In the genomic region with DNA sequence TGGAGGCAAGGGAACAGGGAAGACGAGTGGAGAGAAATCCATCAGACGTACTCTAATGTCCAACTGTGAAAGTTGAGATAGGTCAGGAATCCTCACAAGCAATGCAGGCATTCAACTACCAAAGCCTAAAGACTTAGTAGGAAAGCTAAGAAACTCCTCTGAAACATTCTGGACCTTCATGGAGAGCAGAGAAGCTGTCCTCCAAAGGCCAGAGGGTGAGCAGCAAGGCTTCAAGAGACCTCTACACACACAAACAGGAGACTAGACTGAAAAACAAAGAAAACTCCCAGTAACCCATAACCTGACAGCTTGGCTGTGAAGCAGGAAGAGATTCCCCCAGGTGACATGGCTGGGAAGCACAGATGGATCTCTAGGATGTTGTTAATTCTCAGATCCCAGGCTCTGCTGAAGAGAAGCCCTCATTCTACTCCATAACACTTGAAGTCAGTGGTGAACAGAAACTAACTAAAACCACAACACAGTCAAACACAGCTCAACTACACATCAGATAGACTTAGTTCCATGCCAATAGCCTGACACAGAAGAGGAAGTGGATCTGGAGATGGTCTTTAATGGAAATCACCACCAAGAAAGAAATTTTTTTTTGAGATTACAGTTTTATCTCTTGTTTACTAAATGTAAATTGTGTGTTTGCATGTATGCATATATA, we compare ENCODE assay signal across 1 cellular context.
TF ChIP-seq lines count a peak whose summit lies in the region.

No MANE protein-coding gene starts in this region.

TF ChIP-seq in SK-N-SH, 30 proteins besides CTCF, POLR2A, EP300 and RAD21 (continued from another document):
- TF ChIP-seq EZH2phosphoT487 (IDR thresholded peaks at IDR 0.05; ENCODE audit: borderline replicate concordance, low read depth) (no peak), TCF12 (IDR thresholded peaks at IDR 0.05) (no peak), NRF1 (IDR thresholded peaks at IDR 0.05; ENCODE audit: low read depth, low read length) (no peak), FOXJ3 (CRISPR knock-in tag; IDR thresholded peaks at IDR 0.05) (no peak), JUND (IDR thresholded peaks at IDR 0.05) (no peak), NFIC (IDR thresholded peaks at IDR 0.05; ENCODE audit: borderline replicate concordance) (no peak), TAF1 (IDR thresholded peaks at IDR 0.05; ENCODE audit: borderline replicate concordance, low read depth, low read length) (no peak)
- TF ChIP-seq, protein P1, sequence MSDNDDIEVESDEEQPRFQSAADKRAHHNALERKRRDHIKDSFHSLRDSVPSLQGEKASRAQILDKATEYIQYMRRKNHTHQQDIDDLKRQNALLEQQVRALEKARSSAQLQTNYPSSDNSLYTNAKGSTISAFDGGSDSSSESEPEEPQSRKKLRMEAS (IDR thresholded peaks at IDR 0.05; ENCODE audit: low read depth): no peak
- TF ChIP-seq, protein P2, sequence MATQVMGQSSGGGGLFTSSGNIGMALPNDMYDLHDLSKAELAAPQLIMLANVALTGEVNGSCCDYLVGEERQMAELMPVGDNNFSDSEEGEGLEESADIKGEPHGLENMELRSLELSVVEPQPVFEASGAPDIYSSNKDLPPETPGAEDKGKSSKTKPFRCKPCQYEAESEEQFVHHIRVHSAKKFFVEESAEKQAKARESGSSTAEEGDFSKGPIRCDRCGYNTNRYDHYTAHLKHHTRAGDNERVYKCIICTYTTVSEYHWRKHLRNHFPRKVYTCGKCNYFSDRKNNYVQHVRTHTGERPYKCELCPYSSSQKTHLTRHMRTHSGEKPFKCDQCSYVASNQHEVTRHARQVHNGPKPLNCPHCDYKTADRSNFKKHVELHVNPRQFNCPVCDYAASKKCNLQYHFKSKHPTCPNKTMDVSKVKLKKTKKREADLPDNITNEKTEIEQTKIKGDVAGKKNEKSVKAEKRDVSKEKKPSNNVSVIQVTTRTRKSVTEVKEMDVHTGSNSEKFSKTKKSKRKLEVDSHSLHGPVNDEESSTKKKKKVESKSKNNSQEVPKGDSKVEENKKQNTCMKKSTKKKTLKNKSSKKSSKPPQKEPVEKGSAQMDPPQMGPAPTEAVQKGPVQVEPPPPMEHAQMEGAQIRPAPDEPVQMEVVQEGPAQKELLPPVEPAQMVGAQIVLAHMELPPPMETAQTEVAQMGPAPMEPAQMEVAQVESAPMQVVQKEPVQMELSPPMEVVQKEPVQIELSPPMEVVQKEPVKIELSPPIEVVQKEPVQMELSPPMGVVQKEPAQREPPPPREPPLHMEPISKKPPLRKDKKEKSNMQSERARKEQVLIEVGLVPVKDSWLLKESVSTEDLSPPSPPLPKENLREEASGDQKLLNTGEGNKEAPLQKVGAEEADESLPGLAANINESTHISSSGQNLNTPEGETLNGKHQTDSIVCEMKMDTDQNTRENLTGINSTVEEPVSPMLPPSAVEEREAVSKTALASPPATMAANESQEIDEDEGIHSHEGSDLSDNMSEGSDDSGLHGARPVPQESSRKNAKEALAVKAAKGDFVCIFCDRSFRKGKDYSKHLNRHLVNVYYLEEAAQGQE (IDR thresholded peaks at IDR 0.05; ENCODE audit: low read depth, low read length): no peak
